ENCODE assay signal across 7 cellular contexts in the genomic region with DNA sequence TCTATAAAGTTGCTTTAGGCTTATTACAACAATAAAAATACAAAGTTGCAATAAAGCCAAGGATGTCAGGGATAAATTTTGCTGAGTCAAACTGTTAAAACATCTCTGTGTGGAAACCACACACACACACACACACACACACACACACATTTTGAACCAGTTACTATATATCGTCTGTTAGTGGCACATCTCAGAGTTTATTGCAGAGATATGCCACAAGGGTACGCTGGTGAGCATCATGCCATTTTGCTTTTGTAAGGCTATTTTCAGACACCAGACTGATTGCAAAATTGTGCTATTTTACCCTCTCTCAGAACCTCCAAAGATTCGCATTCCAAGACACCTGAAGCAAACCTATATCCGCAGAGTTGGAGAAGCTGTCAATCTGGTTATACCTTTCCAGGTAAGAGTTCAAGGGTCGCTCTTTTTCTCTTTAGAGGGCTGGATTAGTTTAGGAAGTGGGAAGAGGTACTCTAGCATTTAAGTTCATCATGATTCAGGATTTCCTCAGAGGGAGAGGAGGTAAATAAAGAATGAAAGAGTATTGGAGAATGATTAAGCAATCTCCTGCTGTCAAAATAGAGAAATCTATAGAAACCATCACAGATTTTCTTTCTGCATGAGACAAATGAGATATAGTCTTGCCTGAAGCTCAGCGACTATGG. TPM values are rescaled to one million over a fixed set of nuclear protein-coding genes. Genes with fewer than 3 reads are reported as not detected.
DNase-seq lines count a peak whose midpoint lies in the region; ATAC-seq and TF ChIP-seq lines count a peak whose summit lies in the region.

No MANE protein-coding gene starts in this region.

- no peaks in the 10 kb centered on the region for H3K4me1 ChIP-seq in foreskin keratinocyte

- DNase-seq in GM04504 (ENCODE audit: low read depth): peak; percentile 24
- peak; percentile 55 for DNase-seq in LHCN-M2 (ENCODE audit: low read depth)
- DNase-seq in activated CD4-positive, alpha-beta memory T cell treated with anti-CD3 and anti-CD28 coated beads for 36 hours: peak; percentile 64
- peak; percentile 11 to 25 for DNase-seq in foreskin keratinocyte
- no peak for DNase-seq in progenitor cell of endocrine pancreas (ENCODE audit: low spot score, unreplicated experiment)
- DNase-seq in NCI-H1105 (lab: John Stamatoyannopoulos, UW): no peak
- DNase-seq in NK-92 treated with Interleukin-12 subunit alpha and Interleukin-12 subunit beta, amount 100 ng/mL, for 24 hours (lab: John Stamatoyannopoulos, UW): no peak

- peaks cover 9% of the 10 kb centered on the region for H3K27me3 Mint-ChIP-seq in activated CD4-positive, alpha-beta memory T cell treated with anti-CD3 and anti-CD28 coated beads for 36 hours
- H3K27me3 Mint-ChIP-seq in progenitor cell of endocrine pancreas: peaks cover 14% of the 10 kb centered on the region

- H3K36me3 Mint-ChIP-seq in activated CD4-positive, alpha-beta memory T cell treated with anti-CD3 and anti-CD28 coated beads for 36 hours: no peaks in the 10 kb centered on the region
- H3K36me3 Mint-ChIP-seq in progenitor cell of endocrine pancreas (ENCODE audit: insufficient read depth): no peaks in the 10 kb centered on the region

- H3K27ac ChIP-seq in foreskin keratinocyte: no peak overlapping the region

- no peak overlapping the region for H3K4me3 Mint-ChIP-seq in activated CD4-positive, alpha-beta memory T cell treated with anti-CD3 and anti-CD28 coated beads for 36 hours
- H3K4me3 Mint-ChIP-seq in progenitor cell of endocrine pancreas (ENCODE audit: low read depth): no peak overlapping the region

- peak; percentile 53 for ATAC-seq in foreskin keratinocyte

- POLR2A ChIA-PET in activated CD4-positive, alpha-beta memory T cell treated with anti-CD3 and anti-CD28 coated beads for 36 hours (lab: Charles Lee): no interaction called here

- TF ChIP-seq CTCF in foreskin keratinocyte (conservative IDR thresholded peaks at IDR 0.05) (peak; percentile 58), progenitor cell of endocrine pancreas (IDR thresholded peaks at IDR 0.05; ENCODE audit: unreplicated experiment) (peak; percentile 50)

- H3K4me1 Mint-ChIP-seq in activated CD4-positive, alpha-beta memory T cell treated with anti-CD3 and anti-CD28 coated beads for 36 hours (ENCODE audit: low read depth): peaks cover 17% of the 10 kb centered on the region
- H3K4me1 Mint-ChIP-seq in progenitor cell of endocrine pancreas (ENCODE audit: low read depth): peaks cover 3% of the 10 kb centered on the region

- H3K9me3 Mint-ChIP-seq in activated CD4-positive, alpha-beta memory T cell treated with anti-CD3 and anti-CD28 coated beads for 36 hours: no peaks in the 10 kb centered on the region
- H3K9me3 Mint-ChIP-seq in progenitor cell of endocrine pancreas (ENCODE audit: low read depth): no peaks in the 10 kb centered on the region

- CTCF ChIA-PET in activated CD4-positive, alpha-beta memory T cell treated with anti-CD3 and anti-CD28 coated beads for 36 hours (lab: Charles Lee): interaction anchor here (0.7 to 1.7 kb wide), 4 partner anchors 18 to 186 kb away, joined by 3 to 6 read pairs (median 4); no protein-coding TSS in a partner anchor

- H3K27ac Mint-ChIP-seq in activated CD4-positive, alpha-beta memory T cell treated with anti-CD3 and anti-CD28 coated beads for 36 hours: no peak overlapping the region
- H3K27ac Mint-ChIP-seq in progenitor cell of endocrine pancreas: peak overlapping the region; percentile 39

- intact Hi-C loops in activated CD4-positive, alpha-beta memory T cell treated with anti-CD3 and anti-CD28 coated beads for 36 hours (cut with micrococcal nuclease): loop anchor here (1.0 to 5.0 kb wide), 3 partner anchors 28 to 89 kb away; no protein-coding TSS in a partner anchor

- no peaks in the 10 kb centered on the region for H3K27me3 ChIP-seq in foreskin keratinocyte

RNA-seq across cellular contexts. Expression of gene CHPT1, which starts 27.3 kb away (rescaled TPM):
- total RNA-seq in LHCN-M2 (2014; rRNA removed): 28.2 and 34.2 TPM in 2 replicates
- 21.5 TPM for polyA plus RNA-seq in LHCN-M2 (2012)
- 10 to 100 TPM; 20.6 to 23.0 TPM for total RNA-seq in activated CD4-positive, alpha-beta memory T cell treated with anti-CD3 and anti-CD28 coated beads for 36 hours
- total RNA-seq in foreskin keratinocyte: 13.9 and 15.5 TPM in 2 replicates
- 12.0 and 15.9 TPM in 2 replicates for polyA plus RNA-seq in foreskin keratinocyte
- total RNA-seq in progenitor cell of endocrine pancreas: 15.2 and 18.0 TPM in 2 replicates

Comparison
In these comparisons a context has a peak if more than half of its experiments do, and no peak if none do; other contexts are left out.
1. DNase-seq: peak in GM04504 (single experiment), LHCN-M2 (single experiment), activated CD4-positive, alpha-beta memory T cell treated with anti-CD3 and anti-CD28 coated beads for 36 hours (single experiment) and foreskin keratinocyte (2 of 2); none in progenitor cell of endocrine pancreas (single experiment), NCI-H1105 (single experiment) and NK-92 treated with Interleukin-12 subunit alpha and Interleukin-12 subunit beta, amount 100 ng/mL, for 24 hours (single experiment).